Comparison of ENCODE assay signal across 1 cellular context in genomic region chr13:26558074-26558805, GRCh38.
TF ChIP-seq lines count a peak whose summit lies in the region.

No MANE protein-coding gene starts in this region.

TF ChIP-seq in WTC11, 78 proteins besides CTCF, POLR2A, EP300 and RAD21 (continued from another document):
- TF ChIP-seq MAX (CRISPR knock-in tag; IDR thresholded peaks at IDR 0.05) = peak; percentile 37; the same call in 1 of the 2 replicates
- no peak for TF ChIP-seq ZNF232 (CRISPR knock-in tag; IDR thresholded peaks at IDR 0.05)
- no peak for TF ChIP-seq TEAD4 (CRISPR knock-in tag; IDR thresholded peaks at IDR 0.05)
- 0 out of 2 replicates have a peak, but pooled peaks have one; percentile 35 for TF ChIP-seq E2F5 (CRISPR knock-in tag; IDR thresholded peaks at IDR 0.05)
- no peak for TF ChIP-seq ZMAT4 (CRISPR knock-in tag; IDR thresholded peaks at IDR 0.05)
- peak; percentile 65; the same call in 1 of the 2 replicates for TF ChIP-seq E2F4 (CRISPR knock-in tag; IDR thresholded peaks at IDR 0.05; ENCODE audit: borderline replicate concordance, low read depth)
- no peak for TF ChIP-seq ZBTB21 (CRISPR knock-in tag; IDR thresholded peaks at IDR 0.05; ENCODE audit: borderline replicate concordance)
- 0 out of 2 replicates have a peak, but pooled peaks have one; percentile 40 for TF ChIP-seq ZNF138 (CRISPR knock-in tag; conservative IDR thresholded peaks at IDR 0.05)
- TF ChIP-seq SMAD4 (CRISPR knock-in tag; IDR thresholded peaks at IDR 0.05) = no peak
- peak; percentile 46; the same call in 1 of the 2 replicates for TF ChIP-seq IRF2 (CRISPR knock-in tag; IDR thresholded peaks at IDR 0.05; ENCODE audit: borderline replicate concordance, low read depth)
- TF ChIP-seq ZNF532 (CRISPR knock-in tag; IDR thresholded peaks at IDR 0.05; ENCODE audit: borderline replicate concordance) = no peak
TF ChIP-seq in WTC11: peak in this region for 12.
